In the genomic region with DNA sequence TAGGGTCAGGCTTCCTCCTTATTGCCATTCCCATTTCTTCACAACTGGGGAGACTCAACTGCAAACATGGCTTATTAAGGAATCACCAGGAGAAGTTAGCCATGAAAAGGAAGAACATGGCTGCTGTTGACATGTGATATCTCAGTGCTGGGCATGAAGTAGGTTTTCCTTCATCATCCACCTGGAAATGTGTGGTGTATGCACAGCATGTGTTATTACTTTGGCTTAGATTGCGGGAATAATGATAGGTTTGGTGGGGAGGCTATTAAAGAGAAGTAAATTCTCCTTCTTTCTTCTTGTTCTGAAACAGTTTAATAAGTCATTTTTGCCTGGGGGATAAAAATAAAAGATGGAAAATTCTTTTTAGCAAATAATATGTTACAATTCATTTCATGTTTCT, we compare ENCODE assay signal across 1 cellular context.
TF ChIP-seq lines count a peak whose summit lies in the region.

No MANE protein-coding gene starts in this region.

TF ChIP-seq in IMR-90, 13 proteins besides CTCF, POLR2A, EP300 and RAD21 (continued from another document):
- TF ChIP-seq RCOR1 (IDR thresholded peaks at IDR 0.05; ENCODE audit: insufficient replicate concordance, low read length) (no peak), ELK1 (IDR thresholded peaks at IDR 0.05; ENCODE audit: borderline replicate concordance, low read depth, low read length) (no peak), NFE2L2 (IDR thresholded peaks at IDR 0.05; ENCODE audit: low read depth, low read length) (no peak), MAZ (IDR thresholded peaks at IDR 0.05; ENCODE audit: borderline replicate concordance, low read depth, low read length) (no peak), CEBPB (IDR thresholded peaks at IDR 0.05; ENCODE audit: low read depth, low read length) (no peak), MAFK (IDR thresholded peaks at IDR 0.05; ENCODE audit: low read depth, low read length) (no peak)
